12 cellular contexts compared by ENCODE assay signal in the genomic region with DNA sequence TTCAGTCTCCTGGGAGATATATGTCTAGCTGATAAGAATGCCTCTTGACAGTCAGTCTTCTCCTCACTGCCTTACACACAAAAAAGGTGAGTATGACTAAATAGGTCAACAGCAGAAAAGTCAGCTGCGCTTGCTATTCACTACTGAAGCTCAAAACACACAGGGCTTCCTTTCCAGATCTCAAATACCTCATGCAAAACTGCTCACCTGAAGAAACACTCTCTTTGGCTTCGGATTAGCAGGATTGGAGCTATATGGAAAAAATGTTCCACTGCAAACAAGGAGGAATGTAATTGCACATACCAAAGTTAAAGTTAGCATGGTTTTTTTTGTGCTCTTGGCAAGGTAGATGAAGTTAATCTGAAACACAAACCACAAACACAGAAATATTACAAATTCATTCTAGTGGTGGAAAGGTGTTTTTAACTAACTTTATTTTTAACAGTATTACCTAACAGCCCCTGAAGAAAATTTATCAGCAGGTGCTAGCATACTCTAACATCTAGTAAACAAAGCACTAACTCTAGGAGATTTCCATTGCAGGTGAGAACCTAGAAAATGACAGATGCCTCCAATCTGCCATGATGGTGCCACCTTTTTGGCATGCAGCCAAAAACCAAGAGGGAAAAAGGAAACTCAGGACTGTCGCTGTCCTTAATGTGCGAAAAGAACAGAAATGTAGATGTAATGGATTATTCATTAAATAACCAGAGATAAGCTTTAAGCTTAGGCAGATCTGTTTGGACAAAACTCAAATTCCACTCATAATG. TPM values are rescaled to one million over a fixed set of nuclear protein-coding genes. Genes with fewer than 3 reads are reported as not detected.
DNase-seq lines count a peak whose midpoint lies in the region; ATAC-seq lines count a peak whose summit lies in the region.
"Had no signal": no experiment of that assay in that cellular context is flagged by ENCODE, and none has a peak within 500 bp of the region (broad histone marks: within the 10 kb centered on the region; RNA-seq: fewer than 3 reads in every experiment).

No MANE protein-coding gene starts in this region.

- ATAC-seq in effector memory CD8-positive, alpha-beta T cell (replicated peaks), result peak; percentile 49
- no peak for ATAC-seq in sciatic nerve
- ATAC-seq in activated naive CD8-positive, alpha-beta T cell treated with anti-CD3 and anti-CD28 coated beads, Interleukin-2, amount 50 U/mL, for 24 hours, result no peak

- H3K27ac Mint-ChIP-seq in effector memory CD8-positive, alpha-beta T cell, result peak overlapping the region in 1 of 2 donors; percentile 59
- H3K27ac Mint-ChIP-seq in activated naive CD8-positive, alpha-beta T cell treated with anti-CD3 and anti-CD28 coated beads, Interleukin-2, amount 50 U/mL, for 24 hours, result no peak overlapping the region

- peaks cover 2 to 10% of the 10 kb centered on the region in 2 donors for H3K4me1 Mint-ChIP-seq in effector memory CD8-positive, alpha-beta T cell (ENCODE audit: low read depth in 2 of 2)
- H3K4me1 Mint-ChIP-seq in activated naive CD8-positive, alpha-beta T cell treated with anti-CD3 and anti-CD28 coated beads, Interleukin-2, amount 50 U/mL, for 24 hours, result peaks cover 23% of the 10 kb centered on the region

- intact Hi-C loops in sciatic nerve (cut with DNase I), result no loop called here

- DNase-seq in NCI-H526 (lab: John Stamatoyannopoulos, UW) (peak; percentile 10 to 29), NCI-H526 treated with DMSO at 0.1 percent for 48 hours (lab: John Stamatoyannopoulos, UW) (no peak), NCI-H774 (lab: John Stamatoyannopoulos, UW) (peak; percentile 5), renal cortical epithelial cell (ENCODE audit: low read depth) (peak; percentile 84), HUDEP-2 (lab: John Stamatoyannopoulos, UW; ENCODE audit: unreplicated experiment in 76 of 76) (no peak), sciatic nerve (ENCODE audit: low spot score) (no peak)
- DNase-seq in effector memory CD8-positive, alpha-beta T cell, result no peak
- no peak for DNase-seq in activated naive CD8-positive, alpha-beta T cell treated with anti-CD3 and anti-CD28 coated beads, Interleukin-2, amount 50 U/mL, for 24 hours
- DNase-seq: activated CD4-positive, CD25-positive, alpha-beta regulatory T cell; GF-D8; SIG-M5; stimulated activated CD4-positive, alpha-beta T cell treated with anti-CD3 and anti-CD28 coated beads, Interleukin-4, amount 100 ng/mL, for 4 hours had no signal

- H3K27me3 Mint-ChIP-seq in effector memory CD8-positive, alpha-beta T cell, result no peaks in the 10 kb centered on the region
- H3K27me3 Mint-ChIP-seq in activated naive CD8-positive, alpha-beta T cell treated with anti-CD3 and anti-CD28 coated beads, Interleukin-2, amount 50 U/mL, for 24 hours, result no peaks in the 10 kb centered on the region

- peaks cover 20% of the 10 kb centered on the region for H3K36me3 Mint-ChIP-seq in effector memory CD8-positive, alpha-beta T cell (ENCODE audit: insufficient read depth)
- H3K36me3 Mint-ChIP-seq in activated naive CD8-positive, alpha-beta T cell treated with anti-CD3 and anti-CD28 coated beads, Interleukin-2, amount 50 U/mL, for 24 hours (ENCODE audit: low read depth), result peaks cover 6% of the 10 kb centered on the region

- H3K4me3 Mint-ChIP-seq in effector memory CD8-positive, alpha-beta T cell, result no peak overlapping the region
- H3K4me3 Mint-ChIP-seq in activated naive CD8-positive, alpha-beta T cell treated with anti-CD3 and anti-CD28 coated beads, Interleukin-2, amount 50 U/mL, for 24 hours, result no peak overlapping the region

- no peaks in the 10 kb centered on the region for H3K9me3 Mint-ChIP-seq in effector memory CD8-positive, alpha-beta T cell
- no peaks in the 10 kb centered on the region for H3K9me3 Mint-ChIP-seq in activated naive CD8-positive, alpha-beta T cell treated with anti-CD3 and anti-CD28 coated beads, Interleukin-2, amount 50 U/mL, for 24 hours

RNA-seq across cellular contexts. Expression of a gene that starts 31.8 kb away (rescaled TPM):
- total RNA-seq in renal cortical epithelial cell (29.9 and 177 TPM in 2 replicates), sciatic nerve (18.3 TPM)

Comparison
In these comparisons a context has a peak if more than half of its experiments do, and no peak if none do; other contexts are left out.
1. DNase-seq: peak in NCI-H526 (2 of 2), NCI-H774 (single experiment) and renal cortical epithelial cell (single experiment); none in NCI-H526 treated with DMSO at 0.1 percent for 48 hours (single experiment), effector memory CD8-positive, alpha-beta T cell (0 of 3), HUDEP-2 (0 of 76), sciatic nerve (single experiment) and activated naive CD8-positive, alpha-beta T cell treated with anti-CD3 and anti-CD28 coated beads, Interleukin-2, amount 50 U/mL, for 24 hours (single experiment).